Comparison of ENCODE assay signal across 24 cellular contexts in the genomic region with DNA sequence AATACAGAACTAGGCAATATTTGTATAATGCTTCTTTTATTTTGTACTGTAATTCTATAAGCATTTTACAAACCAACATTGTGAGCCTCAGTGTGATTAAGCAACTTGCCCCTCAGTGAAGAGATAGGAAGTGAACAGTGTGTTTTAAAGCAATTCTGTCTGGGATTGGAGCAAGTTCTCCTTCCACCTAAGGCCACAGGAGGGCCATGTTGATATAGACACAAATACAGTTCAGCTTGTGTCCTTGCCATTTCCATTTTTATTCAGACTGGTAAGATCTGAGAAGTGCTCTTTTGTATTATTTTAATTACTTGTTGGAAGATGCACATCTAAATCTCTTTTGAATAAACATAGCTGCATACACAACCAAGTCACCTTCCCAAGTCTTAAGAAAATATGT.
DNase-seq lines count a peak whose midpoint lies in the region; ATAC-seq and TF ChIP-seq lines count a peak whose summit lies in the region.
"Had no signal": no experiment of that assay in that cellular context is flagged by ENCODE, and none has a peak within 500 bp of the region (broad histone marks: within the 10 kb centered on the region; RNA-seq: fewer than 3 reads in every experiment).

No MANE protein-coding gene starts in this region.

- H3K9me3 Mint-ChIP-seq in progenitor cell of endocrine pancreas (ENCODE audit: low read depth) = peaks cover 6% of the 10 kb centered on the region

- peaks cover 5% of the 10 kb centered on the region for H3K4me1 Mint-ChIP-seq in progenitor cell of endocrine pancreas (ENCODE audit: low read depth)
- H3K4me1 Mint-ChIP-seq: activated naive CD4-positive, alpha-beta T cell treated with anti-CD3 and anti-CD28 coated beads, Interleukin-2, amount 10 ng/mL, durations not matched to agents 7 days and 5 days; stimulated activated naive B cell treated with anti-CD40 and anti-IgM and Interleukin-4, amounts not matched to agents 10 μg/mL and 1 μg/mL and 100 μg/mL, for 72 hours; T-cell had no signal

- H3K4me3 Mint-ChIP-seq in progenitor cell of endocrine pancreas (ENCODE audit: low read depth) = no peak overlapping the region
- H3K4me3 Mint-ChIP-seq: activated CD4-positive, alpha-beta memory T cell treated with anti-CD3 and anti-CD28 coated beads for 36 hours; activated naive CD4-positive, alpha-beta T cell treated with anti-CD3 and anti-CD28 coated beads, Interleukin-2, amount 10 ng/mL, durations not matched to agents 7 days and 5 days; activated T-cell treated with anti-CD3 and anti-CD28 coated beads, Interleukin-2, amount 50 U/mL, for 24 hours; dendritic cell treated with granulocyte-macrophage colony-stimulating factor and Interleukin-4, amounts not matched to agents 40 ng/mL and 50 ng/mL, for 4 days; stimulated activated naive B cell treated with anti-CD40 and anti-IgM and Interleukin-4, amounts not matched to agents 10 μg/mL and 1 μg/mL and 100 μg/mL, for 72 hours; T-cell had no signal

- peaks cover 42% of the 10 kb centered on the region for H3K27me3 Mint-ChIP-seq in progenitor cell of endocrine pancreas
- H3K27me3 Mint-ChIP-seq: activated CD4-positive, alpha-beta memory T cell treated with anti-CD3 and anti-CD28 coated beads for 36 hours; activated naive CD4-positive, alpha-beta T cell treated with anti-CD3 and anti-CD28 coated beads, Interleukin-2, amount 10 ng/mL, durations not matched to agents 7 days and 5 days; activated T-cell treated with anti-CD3 and anti-CD28 coated beads, Interleukin-2, amount 50 U/mL, for 24 hours; dendritic cell treated with granulocyte-macrophage colony-stimulating factor and Interleukin-4, amounts not matched to agents 40 ng/mL and 50 ng/mL, for 4 days; stimulated activated naive B cell treated with anti-CD40 and anti-IgM and Interleukin-4, amounts not matched to agents 10 μg/mL and 1 μg/mL and 100 μg/mL, for 72 hours; T-cell had no signal

- DNase-seq in NCI-H748 (lab: John Stamatoyannopoulos, UW; ENCODE audit: unreplicated experiment) = peak; percentile 45
- DNase-seq in NCI-H748 treated with DMSO at 0.1 percent for 48 hours (lab: John Stamatoyannopoulos, UW) = no peak
- peak; percentile 4 to 57 for DNase-seq in NCI-H524 (lab: John Stamatoyannopoulos, UW)
- peak in 1 of 61 donors; percentile 7 for DNase-seq in caudate nucleus (lab: John Stamatoyannopoulos, UW)
- no peak for DNase-seq in progenitor cell of endocrine pancreas (ENCODE audit: low spot score, unreplicated experiment)
- no peak for DNase-seq in kidney tubule cell (ENCODE audit: low spot score)
- no peak for DNase-seq in SHP77 (lab: John Stamatoyannopoulos, UW)
- DNase-seq: activated CD4-positive, alpha-beta memory T cell treated with anti-CD3 and anti-CD28 coated beads for 36 hours; activated naive CD4-positive, alpha-beta T cell treated with anti-CD3 and anti-CD28 coated beads, Interleukin-2, amount 10 ng/mL, durations not matched to agents 7 days and 5 days; activated T-cell treated with anti-CD3 and anti-CD28 coated beads, Interleukin-2, amount 50 U/mL, for 24 hours; body of pancreas; DMS79; left lung; NCI-H187 treated with DMSO at 0.1 percent for 48 hours; NCI-H774; right lobe of liver; stimulated activated naive B cell treated with anti-CD40 and anti-IgM and Interleukin-4, amounts not matched to agents 10 μg/mL and 1 μg/mL and 100 μg/mL, for 72 hours; T-cell; tibial artery had no signal

- H3K36me3 Mint-ChIP-seq in progenitor cell of endocrine pancreas (ENCODE audit: insufficient read depth) = peaks cover 3% of the 10 kb centered on the region
- H3K36me3 Mint-ChIP-seq: activated CD4-positive, alpha-beta memory T cell treated with anti-CD3 and anti-CD28 coated beads for 36 hours; activated naive CD4-positive, alpha-beta T cell treated with anti-CD3 and anti-CD28 coated beads, Interleukin-2, amount 10 ng/mL, durations not matched to agents 7 days and 5 days; stimulated activated naive B cell treated with anti-CD40 and anti-IgM and Interleukin-4, amounts not matched to agents 10 μg/mL and 1 μg/mL and 100 μg/mL, for 72 hours; T-cell had no signal

- ATAC-seq in GM19397 (IDR thresholded peaks at IDR 0.05; ENCODE audit: unreplicated experiment) = no peak
- ATAC-seq: body of pancreas; gastroesophageal sphincter; left lung; right lobe of liver; stimulated activated naive B cell treated with anti-CD40 and anti-IgM and Interleukin-4, amounts not matched to agents 10 μg/mL and 1 μg/mL and 100 μg/mL, for 72 hours; T-cell had no signal

- no peak overlapping the region for H3K27ac Mint-ChIP-seq in progenitor cell of endocrine pancreas
- H3K27ac Mint-ChIP-seq: activated CD4-positive, alpha-beta memory T cell treated with anti-CD3 and anti-CD28 coated beads for 36 hours; activated naive CD4-positive, alpha-beta T cell treated with anti-CD3 and anti-CD28 coated beads, Interleukin-2, amount 10 ng/mL, durations not matched to agents 7 days and 5 days; activated T-cell treated with anti-CD3 and anti-CD28 coated beads, Interleukin-2, amount 50 U/mL, for 24 hours; dendritic cell treated with granulocyte-macrophage colony-stimulating factor and Interleukin-4, amounts not matched to agents 40 ng/mL and 50 ng/mL, for 4 days; stimulated activated naive B cell treated with anti-CD40 and anti-IgM and Interleukin-4, amounts not matched to agents 10 μg/mL and 1 μg/mL and 100 μg/mL, for 72 hours; T-cell had no signal

- TF ChIP-seq CTCF in progenitor cell of endocrine pancreas (IDR thresholded peaks at IDR 0.05; ENCODE audit: unreplicated experiment) = peak; percentile 47

- peak overlapping the region; percentile 65 for H3K27ac ChIP-seq in caudate nucleus (ENCODE audit: low read depth, low read length)
- H3K27ac ChIP-seq: body of pancreas, epithelial cell of prostate, gastroesophageal sphincter, left lung, right lobe of liver, RWPE1, tibial artery had no signal

Comparison
In these comparisons a context has a peak if more than half of its experiments do, and no peak if none do; other contexts are left out.
1. DNase-seq: peak in NCI-H748 (single experiment) and NCI-H524 (2 of 2); none in NCI-H748 treated with DMSO at 0.1 percent for 48 hours (single experiment), progenitor cell of endocrine pancreas (single experiment), kidney tubule cell (single experiment) and SHP77 (0 of 2).